ENCODE assay signal across 8 cellular contexts in the genomic region with DNA sequence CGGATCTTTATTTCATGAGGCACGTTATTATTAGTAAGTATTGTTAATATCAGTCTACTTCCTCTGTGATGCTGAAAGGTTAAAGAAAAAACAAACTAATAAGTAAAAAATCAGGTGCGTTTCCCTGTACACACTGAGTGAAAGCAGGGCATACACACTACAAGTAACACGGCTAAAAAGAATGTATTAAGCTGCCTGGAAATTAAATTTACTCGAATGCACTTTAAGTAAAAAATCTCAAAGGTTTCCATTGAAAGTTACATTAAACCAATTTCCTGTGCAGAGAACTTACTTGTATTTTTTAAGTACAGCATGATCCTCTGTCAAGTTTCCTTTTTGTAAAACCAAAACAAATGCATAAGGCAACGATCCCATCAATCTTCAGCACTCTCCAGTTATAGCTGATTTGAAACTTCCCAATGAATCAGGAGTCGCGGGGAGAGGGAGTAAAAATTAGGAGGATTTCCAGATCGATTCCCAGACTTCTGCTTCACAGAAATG. TPM values are rescaled to one million over a fixed set of nuclear protein-coding genes. Genes with fewer than 3 reads are reported as not detected.
DNase-seq lines count a peak whose midpoint lies in the region; ATAC-seq, FAIRE-seq and TF ChIP-seq lines count a peak whose summit lies in the region.

No MANE protein-coding gene starts in this region.

- H3K9me3 Mint-ChIP-seq in stimulated activated naive CD8-positive, alpha-beta T cell treated with anti-CD3 and anti-CD28 coated beads, Interleukin-15, Interleukin-2, amounts not matched to agents 100 ng/mL and 50 ng/mL, for 24 hours = no peaks in the 10 kb centered on the region

- H3K36me3 Mint-ChIP-seq in stimulated activated naive CD8-positive, alpha-beta T cell treated with anti-CD3 and anti-CD28 coated beads, Interleukin-15, Interleukin-2, amounts not matched to agents 100 ng/mL and 50 ng/mL, for 24 hours (ENCODE audit: low read depth) = peaks cover 36% of the 10 kb centered on the region

- no peak overlapping the region for H2AFZ ChIP-seq in mesenchymal stem cell (ENCODE audit: low read depth, low read length)

- H3K27me3 Mint-ChIP-seq in stimulated activated naive CD8-positive, alpha-beta T cell treated with anti-CD3 and anti-CD28 coated beads, Interleukin-15, Interleukin-2, amounts not matched to agents 100 ng/mL and 50 ng/mL, for 24 hours = no peaks in the 10 kb centered on the region

- no peak overlapping the region for H3K18ac ChIP-seq in mesenchymal stem cell (ENCODE audit: low read depth in 1 of 2, low read length in 2 of 2)

- no peak for ATAC-seq in stimulated activated naive CD8-positive, alpha-beta T cell treated with anti-CD3 and anti-CD28 coated beads, Interleukin-15, Interleukin-2, amounts not matched to agents 100 U/mL and 50 U/mL, for 24 hours
- ATAC-seq in aorta (ENCODE audit: low FRiP score) (no peak), HG02981 (IDR thresholded peaks at IDR 0.05; ENCODE audit: unreplicated experiment) (no peak)

- H3K4me2 ChIP-seq in mesenchymal stem cell (ENCODE audit: low read length, poor library complexity, severe bottlenecking) = peak overlapping the region; percentile 100

- no peak overlapping the region for H2BK15ac ChIP-seq in mesenchymal stem cell (ENCODE audit: low read depth, poor library complexity, severe bottlenecking)

- TF ChIP-seq CTCF in astrocyte of the spinal cord (IDR thresholded peaks at IDR 0.05; ENCODE audit: low read depth, low read length) = no peak

- no peak overlapping the region for H2BK120ac ChIP-seq in mesenchymal stem cell (ENCODE audit: low read depth, low read length)

- peak overlapping the region; percentile 97 for H3K27ac Mint-ChIP-seq in stimulated activated naive CD8-positive, alpha-beta T cell treated with anti-CD3 and anti-CD28 coated beads, Interleukin-15, Interleukin-2, amounts not matched to agents 100 ng/mL and 50 ng/mL, for 24 hours

- H3K9ac ChIP-seq in mesenchymal stem cell (ENCODE audit: low read length) = peak overlapping the region; percentile 87

- no peak overlapping the region for H2BK5ac ChIP-seq in mesenchymal stem cell (ENCODE audit: low read depth, low read length, poor library complexity, severe bottlenecking)

- no peak overlapping the region for H4K8ac ChIP-seq in mesenchymal stem cell (ENCODE audit: low read length)

- H3K14ac ChIP-seq in mesenchymal stem cell (ENCODE audit: low read length in 2 of 2) = no peak overlapping the region

- no peaks in the 10 kb centered on the region for H3K9me3 ChIP-seq in mesenchymal stem cell (ENCODE audit: control insufficient read depth, low read length)
- no peaks in the 10 kb centered on the region for H3K9me3 ChIP-seq in aorta (ENCODE audit: control insufficient read depth, low read length)

- H3K27me3 ChIP-seq in mesenchymal stem cell (ENCODE audit: control insufficient read depth in 1 of 2, insufficient read depth in 1 of 2, low read length in 2 of 2) = no peaks in the 10 kb centered on the region
- no peaks in the 10 kb centered on the region for H3K27me3 ChIP-seq in aorta (ENCODE audit: control insufficient read depth in 1 of 2, insufficient read depth in 2 of 2, low read length in 1 of 2)

- no peaks in the 10 kb centered on the region for H3K36me3 ChIP-seq in mesenchymal stem cell (ENCODE audit: control insufficient read depth in 1 of 2, insufficient read depth in 2 of 2, low read depth in 1 of 2, low read length in 2 of 2)
- H3K36me3 ChIP-seq in aorta (ENCODE audit: control insufficient read depth in 1 of 2, insufficient read depth in 2 of 2, low read length in 1 of 2) = no peaks in the 10 kb centered on the region

- FAIRE-seq in HTR-8/SVneo (lab: Jason Lieb, UNC) = no peak

- 13% methylated on average over 3 of the region's 9 CpGs for WGBS in mesenchymal stem cell
- WGBS in aorta, 2 donors = 0% methylated on average over 9 of the region's 9 CpGs

- H2AK5ac ChIP-seq in mesenchymal stem cell (ENCODE audit: low read length, severe bottlenecking) = no peak overlapping the region

- no peak overlapping the region for H3K23ac ChIP-seq in mesenchymal stem cell (ENCODE audit: low read length in 2 of 2)

- H3K4me3 ChIP-seq in astrocyte of the spinal cord (ENCODE audit: low read depth, low read length) (peak overlapping the region; percentile 72), mesenchymal stem cell (ENCODE audit: insufficient read depth in 1 of 2, low read depth in 1 of 2, low read length in 2 of 2) (peak overlapping the region in 1 of 2 experiments; percentile 86), aorta (ENCODE audit: low read length in 2 of 2) (peak overlapping the region; percentile 87 to 97)

- peaks cover 11% of the 10 kb centered on the region for H3K79me1 ChIP-seq in mesenchymal stem cell (replicated peaks; ENCODE audit: low read length, poor library complexity, severe bottlenecking)

- no peak overlapping the region for H3K4ac ChIP-seq in mesenchymal stem cell (ENCODE audit: low read depth in 1 of 2, low read length in 2 of 2)

- H4K91ac ChIP-seq in mesenchymal stem cell (ENCODE audit: low read length) = no peak overlapping the region

- in situ Hi-C loops in astrocyte of the spinal cord (cut with HindIII; ENCODE audit: low sequenced_read_pairs) = no loop called here

- H3K4me3 Mint-ChIP-seq in stimulated activated naive CD8-positive, alpha-beta T cell treated with anti-CD3 and anti-CD28 coated beads, Interleukin-15, Interleukin-2, amounts not matched to agents 100 ng/mL and 50 ng/mL, for 24 hours = peak overlapping the region; percentile 99

- H3K4me1 ChIP-seq in mesenchymal stem cell (ENCODE audit: control insufficient read depth, insufficient read depth, low read depth, low read length) (peaks cover 13% of the 10 kb centered on the region), aorta (ENCODE audit: control insufficient read depth in 1 of 2, insufficient read depth in 2 of 2, low read length in 2 of 2) (peaks cover 0 to 4% of the 10 kb centered on the region in 2 donors)

- no peak overlapping the region for H2BK12ac ChIP-seq in mesenchymal stem cell (ENCODE audit: low read length in 2 of 2)

- H3K27ac ChIP-seq in mesenchymal stem cell (ENCODE audit: low read length, poor library complexity, severe bottlenecking) = no peak overlapping the region
- H3K27ac ChIP-seq in aorta (ENCODE audit: low read depth in 1 of 2, low read length in 2 of 2) = peak overlapping the region in 1 of 2 donors; percentile 91

- DNase-seq in stimulated activated naive CD8-positive, alpha-beta T cell treated with anti-CD3 and anti-CD28 coated beads, Interleukin-15, Interleukin-2, amounts not matched to agents 100 U/mL and 50 U/mL, for 24 hours = no peak
- DNase-seq in astrocyte of the spinal cord (ENCODE audit: low read depth, low spot score) (peak; percentile 41), mesenchymal stem cell (no peak), aorta (no peak), HTR-8/SVneo (ENCODE audit: insufficient read length, low spot score) (no peak), SW480 (ENCODE audit: low spot score) (no peak)

- intact Hi-C loops in aorta (cut with DNase I) = loop anchor here in 1 of 2 donors (2.0 kb wide), 1 partner anchor 56 kb away; no protein-coding TSS in a partner anchor

- peaks cover 53% of the 10 kb centered on the region for H3K4me1 Mint-ChIP-seq in stimulated activated naive CD8-positive, alpha-beta T cell treated with anti-CD3 and anti-CD28 coated beads, Interleukin-15, Interleukin-2, amounts not matched to agents 100 ng/mL and 50 ng/mL, for 24 hours (ENCODE audit: low read depth)

RNA-seq across cellular contexts. Expression of a gene that starts 0.6 kb away (rescaled TPM):
- polyA plus RNA-seq in mesenchymal stem cell (2013, experiment 1 of 2) = 0.28 TPM
- 0.19 TPM for polyA plus RNA-seq in mesenchymal stem cell (2013, experiment 2 of 2)
- 10 to 100 TPM; 23.7 to 25.4 TPM for total RNA-seq in aorta
- polyA plus RNA-seq in aorta = 1 to 10 TPM; 2.6 to 4.3 TPM

RNA-seq across cellular contexts. Expression of a gene that starts 48.1 kb away (rescaled TPM):
- polyA plus RNA-seq in mesenchymal stem cell (2013, experiment 1 of 2) = 27.4 TPM
- polyA plus RNA-seq in mesenchymal stem cell (2013, experiment 2 of 2) = 28.3 TPM
- total RNA-seq in aorta = 10 to 100 TPM; 74.3 to 91.0 TPM
- 10 to 100 TPM; 24.4 to 26.6 TPM for polyA plus RNA-seq in aorta
